Comparison of ENCODE assay signal across 12 cellular contexts in genomic region chr12:28611115-28611435, GRCh38.
DNase-seq lines count a peak whose midpoint lies in the region; ATAC-seq and TF ChIP-seq lines count a peak whose summit lies in the region.
"Had no signal": no experiment of that assay in that cellular context is flagged by ENCODE, and none has a peak within 500 bp of the region (broad histone marks: within the 10 kb centered on the region; RNA-seq: fewer than 3 reads in every experiment).

No MANE protein-coding gene starts in this region.

- no peak overlapping the region for H3K9ac ChIP-seq in colonic mucosa (ENCODE audit: low read depth in 2 of 2, low read length in 2 of 2)

- no peaks in the 10 kb centered on the region for H3K4me1 ChIP-seq in colonic mucosa
- H3K4me1 ChIP-seq: lower lobe of right lung had no signal

- peaks cover 35% of the 10 kb centered on the region for H3K4me1 Mint-ChIP-seq in Calu3 (ENCODE audit: low read depth, unreplicated experiment)
- peaks cover 9% of the 10 kb centered on the region for H3K4me1 Mint-ChIP-seq in mesothelial cell of epicardium
- H3K4me1 Mint-ChIP-seq: activated naive CD8-positive, alpha-beta T cell treated with anti-CD3 and anti-CD28 coated beads, Interleukin-2, amount 10 ng/mL, durations not matched to agents 7 days and 5 days had no signal

- H3K27me3 Mint-ChIP-seq in Calu3 (ENCODE audit: unreplicated experiment) = no peaks in the 10 kb centered on the region
- no peaks in the 10 kb centered on the region for H3K27me3 Mint-ChIP-seq in mesothelial cell of epicardium (ENCODE audit: low read depth)

- no peak for ATAC-seq in HG03457 (IDR thresholded peaks at IDR 0.05; ENCODE audit: unreplicated experiment)
- ATAC-seq: lower lobe of right lung had no signal

- no peak for TF ChIP-seq CTCF in Calu3 (IDR thresholded peaks at IDR 0.05; ENCODE audit: unreplicated experiment)
- no peak for TF ChIP-seq CTCF in colonic mucosa (IDR thresholded peaks at IDR 0.05)
- TF ChIP-seq CTCF in mesothelial cell of epicardium (IDR thresholded peaks at IDR 0.05; ENCODE audit: unreplicated experiment) = no peak

- H3K9me3 ChIP-seq in colonic mucosa = no peaks in the 10 kb centered on the region

- H3K9me3 Mint-ChIP-seq in Calu3 (ENCODE audit: low read depth, unreplicated experiment) = peaks cover 8% of the 10 kb centered on the region
- H3K9me3 Mint-ChIP-seq in mesothelial cell of epicardium = peaks cover 27% of the 10 kb centered on the region

- intact Hi-C loops in Calu3 (cut with micrococcal nuclease; ENCODE audit: unreplicated experiment) = loop anchor here (5.0 to 10.0 kb wide), 3 partner anchors 34 to 186 kb away; no protein-coding TSS in a partner anchor
- intact Hi-C loops in colonic mucosa (cut with DNase I) = no loop called here

- H3K4me3 Mint-ChIP-seq in Calu3 (ENCODE audit: low read depth, unreplicated experiment) (peak overlapping the region; percentile 42), mesothelial cell of epicardium (no peak overlapping the region)
- H3K4me3 Mint-ChIP-seq: activated naive CD8-positive, alpha-beta T cell treated with anti-CD3 and anti-CD28 coated beads, Interleukin-2, amount 10 ng/mL, durations not matched to agents 7 days and 5 days had no signal

- no peaks in the 10 kb centered on the region for H3K27me3 ChIP-seq in colonic mucosa

- peak overlapping the region; percentile 96 for H3K27ac Mint-ChIP-seq in Calu3 (ENCODE audit: unreplicated experiment)
- peak overlapping the region; percentile 11 for H3K27ac Mint-ChIP-seq in mesothelial cell of epicardium
- H3K27ac Mint-ChIP-seq: activated naive CD8-positive, alpha-beta T cell treated with anti-CD3 and anti-CD28 coated beads, Interleukin-2, amount 10 ng/mL, durations not matched to agents 7 days and 5 days had no signal

- peak overlapping the region; percentile 6 for H3K27ac ChIP-seq in colonic mucosa
- H3K27ac ChIP-seq: lower lobe of right lung had no signal

- H3K36me3 Mint-ChIP-seq in Calu3 (ENCODE audit: insufficient read depth, unreplicated experiment) (peaks cover 5% of the 10 kb centered on the region), mesothelial cell of epicardium (peaks cover 10% of the 10 kb centered on the region)
- H3K36me3 Mint-ChIP-seq: activated naive CD8-positive, alpha-beta T cell treated with anti-CD3 and anti-CD28 coated beads, Interleukin-2, amount 10 ng/mL, durations not matched to agents 7 days and 5 days had no signal

- peak; percentile 47 for DNase-seq in Calu3
- peak; percentile 36 for DNase-seq in LoVo (ENCODE audit: low spot score)
- DNase-seq in colonic mucosa = no peak
- no peak for DNase-seq in mesothelial cell of epicardium (ENCODE audit: low spot score in 2 of 2, unreplicated experiment in 2 of 2)
- no peak for DNase-seq in stimulated activated CD4-positive, alpha-beta T cell treated with anti-CD3 and anti-CD28 coated beads, Interleukin-2, amount 100 ng/mL, for 24 hours
- no peak for DNase-seq in DMS114 treated with DMSO at 0.1 percent for 48 hours (lab: John Stamatoyannopoulos, UW; ENCODE audit: unreplicated experiment)
- no peak for DNase-seq in germinal center (ENCODE audit: low spot score)
- DNase-seq: activated naive CD8-positive, alpha-beta T cell treated with anti-CD3 and anti-CD28 coated beads, Interleukin-2, amount 10 ng/mL, durations not matched to agents 7 days and 5 days; erythroblast; lower lobe of right lung; NCI-H524 treated with DMSO at 0.1 percent for 48 hours had no signal

- no peaks in the 10 kb centered on the region for H3K36me3 ChIP-seq in colonic mucosa
- H3K36me3 ChIP-seq: lower lobe of right lung had no signal

- BruUV-seq in Calu3 (replicated peaks; lab: Mats Ljungman, UMichigan) = no TSS peak

- CTCF ChIA-PET in Calu3 (lab: Charles Lee) = no interaction called here

- H3K4me3 ChIP-seq in colonic mucosa = no peak overlapping the region
- H3K4me3 ChIP-seq: lower lobe of right lung had no signal

Comparison
In these comparisons a context has a peak if more than half of its experiments do, and no peak if none do; other contexts are left out.
1. DNase-seq: peak in Calu3 (single experiment) and LoVo (single experiment); none in colonic mucosa (single experiment), mesothelial cell of epicardium (0 of 2), stimulated activated CD4-positive, alpha-beta T cell treated with anti-CD3 and anti-CD28 coated beads, Interleukin-2, amount 100 ng/mL, for 24 hours (0 of 2), DMS114 treated with DMSO at 0.1 percent for 48 hours (single experiment) and germinal center (single experiment).